In genomic region chr12:52318241-52318990, GRCh38 we compare ENCODE assay signal across 18 cellular contexts. TPM values are rescaled to one million over a fixed set of nuclear protein-coding genes. Genes with fewer than 3 reads are reported as not detected.
DNase-seq lines count a peak whose midpoint lies in the region; TF ChIP-seq lines count a peak whose summit lies in the region.
"Had no signal": no experiment of that assay in that cellular context is flagged by ENCODE, and none has a peak within 500 bp of the region (broad histone marks: within the 10 kb centered on the region; RNA-seq: fewer than 3 reads in every experiment).

No MANE protein-coding gene starts in this region.

- no peaks in the 10 kb centered on the region for H3K9me3 Mint-ChIP-seq in chondrocyte (ENCODE audit: low read depth)
- no peaks in the 10 kb centered on the region for H3K9me3 Mint-ChIP-seq in nephron progenitor cell

- peak; percentile 21 for DNase-seq in activated effector memory CD4-positive, alpha-beta T cell treated with anti-CD3 and anti-CD28 coated beads, Interleukin-2, amount 50 U/mL, for 16 hours
- DNase-seq in activated effector memory CD4-positive, alpha-beta T cell treated with Interleukin-2 at 50 U/mL for 16 hours, result no peak
- DNase-seq in GM20000 (ENCODE audit: low spot score), result peak; percentile 15
- DNase-seq in chondrocyte (ENCODE audit: low spot score), result peak; percentile 36
- DNase-seq in mesenteric fat pad (ENCODE audit: low spot score), result peak; percentile 67
- no peak for DNase-seq in substantia nigra (lab: John Stamatoyannopoulos, UW)
- DNase-seq in nephron progenitor cell, result no peak
- no peak for DNase-seq in activated CD4-positive, alpha-beta T cell treated with anti-CD3 and anti-CD28 coated beads for 48 hours
- DNase-seq: AML-193, DMS 273 treated with DMSO at 0.1 percent for 48 hours, GOT3 had no signal

- H3K27me3 Mint-ChIP-seq in chondrocyte (ENCODE audit: low read depth) (peaks cover 44% of the 10 kb centered on the region), nephron progenitor cell (ENCODE audit: low read depth, poor library complexity) (peaks cover 8% of the 10 kb centered on the region)

- peaks cover 1% of the 10 kb centered on the region for H3K36me3 Mint-ChIP-seq in chondrocyte (ENCODE audit: low read depth)
- H3K36me3 Mint-ChIP-seq in nephron progenitor cell (ENCODE audit: low read depth), result no peaks in the 10 kb centered on the region
- H3K36me3 Mint-ChIP-seq: CD4-positive, CD25-positive, alpha-beta regulatory T cell had no signal

- no peak for TF ChIP-seq CTCF in GM20000 (IDR thresholded peaks at IDR 0.05; ENCODE audit: extremely low read depth, missing control alignments)
- no peak for TF ChIP-seq CTCF in chondrocyte (IDR thresholded peaks at IDR 0.05)
- TF ChIP-seq CTCF in nephron progenitor cell (IDR thresholded peaks at IDR 0.05), result no peak

- H3K4me1 Mint-ChIP-seq in chondrocyte (ENCODE audit: low read depth) (no peaks in the 10 kb centered on the region), nephron progenitor cell (no peaks in the 10 kb centered on the region)
- H3K4me1 Mint-ChIP-seq: CD4-positive, CD25-positive, alpha-beta regulatory T cell had no signal

- H3K27ac ChIP-seq in substantia nigra (ENCODE audit: low read depth, low read length, poor library complexity, severe bottlenecking), result no peak overlapping the region
- H3K27ac ChIP-seq: 22Rv1; BLaER1 treated with 17β-estradiol and CSF1 and Interleukin-3, amounts not matched to agents 10 nM and 100 nM had no signal

- H3K27ac Mint-ChIP-seq in chondrocyte (ENCODE audit: unreplicated experiment), result no peak overlapping the region
- no peak overlapping the region for H3K27ac Mint-ChIP-seq in nephron progenitor cell
- H3K27ac Mint-ChIP-seq: CD4-positive, CD25-positive, alpha-beta regulatory T cell had no signal

- H3K4me3 Mint-ChIP-seq in chondrocyte (ENCODE audit: unreplicated experiment), result no peak overlapping the region
- no peak overlapping the region for H3K4me3 Mint-ChIP-seq in nephron progenitor cell
- H3K4me3 Mint-ChIP-seq: CD4-positive, CD25-positive, alpha-beta regulatory T cell had no signal

RNA-seq across cellular contexts. Expression of gene KRT83, which starts 2.8 kb away (rescaled TPM):
- total RNA-seq in chondrocyte (not detected in 3 replicates), mesenteric fat pad (not detected)
- total RNA-seq: Calu3; CD4-positive, CD25-positive, alpha-beta regulatory T cell; GM12878 had no signal

RNA-seq across cellular contexts. Expression of gene KRT81, which starts 27.1 kb away (rescaled TPM):
- total RNA-seq in chondrocyte (1.1 to 2.2 TPM (median 1.3 TPM) in 3 replicates), mesenteric fat pad (not detected)
- total RNA-seq: CD4-positive, CD25-positive, alpha-beta regulatory T cell; G401 had no signal

RNA-seq across cellular contexts. Expression of gene KRT86, which starts 44.0 kb away (rescaled TPM):
- 0.44 to 0.92 TPM (median 0.67 TPM) in 3 replicates for total RNA-seq in chondrocyte
- not detected for total RNA-seq in mesenteric fat pad
- total RNA-seq: CD4-positive, CD25-positive, alpha-beta regulatory T cell; G401 had no signal

RNA-seq across cellular contexts. Expression of gene KRT85, which starts 48.9 kb away (rescaled TPM):
- not detected in 3 replicates for total RNA-seq in chondrocyte
- not detected for total RNA-seq in mesenteric fat pad
- total RNA-seq: Calu3; CD4-positive, CD25-positive, alpha-beta regulatory T cell; G401; HT1080 had no signal

Comparison
In these comparisons a context has a peak if more than half of its experiments do, and no peak if none do; other contexts are left out.
1. DNase-seq: peak in activated effector memory CD4-positive, alpha-beta T cell treated with anti-CD3 and anti-CD28 coated beads, Interleukin-2, amount 50 U/mL, for 16 hours (single experiment), GM20000 (single experiment), chondrocyte (single experiment) and mesenteric fat pad (single experiment); none in activated effector memory CD4-positive, alpha-beta T cell treated with Interleukin-2 at 50 U/mL for 16 hours (single experiment), substantia nigra (0 of 49), nephron progenitor cell (single experiment) and activated CD4-positive, alpha-beta T cell treated with anti-CD3 and anti-CD28 coated beads for 48 hours (single experiment).